ENCODE assay signal across 18 cellular contexts in the genomic region with DNA sequence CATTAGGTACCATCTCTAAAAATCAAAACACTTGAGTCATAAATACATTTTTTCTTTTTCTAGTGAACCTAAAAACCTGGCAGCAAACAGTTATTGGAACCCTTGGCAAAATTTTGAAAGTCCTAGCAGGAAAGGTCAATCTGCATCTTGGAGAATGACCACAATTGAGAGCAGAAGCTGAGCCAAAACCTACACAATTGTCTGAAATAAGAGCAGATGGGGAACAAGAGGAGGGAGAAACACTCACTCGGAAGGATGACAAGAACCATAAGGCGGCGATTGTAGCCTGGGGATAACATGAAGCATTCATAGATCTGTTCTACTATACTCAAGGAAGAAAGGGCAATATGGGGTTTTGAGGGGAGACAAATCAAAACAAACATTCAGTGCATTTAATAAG.
DNase-seq lines count a peak whose midpoint lies in the region; ATAC-seq, FAIRE-seq and TF ChIP-seq lines count a peak whose summit lies in the region.
"Had no signal": no experiment of that assay in that cellular context is flagged by ENCODE, and none has a peak within 500 bp of the region (broad histone marks: within the 10 kb centered on the region; RNA-seq: fewer than 3 reads in every experiment).

No MANE protein-coding gene starts in this region.

- H3K27me3 ChIP-seq in IMR-90 (ENCODE audit: control insufficient read depth, insufficient read depth, low read length): no peaks in the 10 kb centered on the region
- H3K27me3 ChIP-seq in adipocyte (replicated peaks; ENCODE audit: control insufficient read depth, insufficient read depth, low read length): no peaks in the 10 kb centered on the region
- H3K27me3 ChIP-seq in endothelial cell of umbilical vein (ENCODE audit: control insufficient read depth in 2 of 2, insufficient read depth in 2 of 2, low read length in 2 of 2): no peaks in the 10 kb centered on the region
- H3K27me3 ChIP-seq in brain microvascular endothelial cell (replicated peaks): no peaks in the 10 kb centered on the region
- H3K27me3 ChIP-seq in mesenchymal stem cell (ENCODE audit: control insufficient read depth in 1 of 2, insufficient read depth in 1 of 2, low read length in 2 of 2): no peaks in the 10 kb centered on the region
- H3K27me3 ChIP-seq: SJCRH30 had no signal

- no peak for TF ChIP-seq RAD21 in IMR-90 (IDR thresholded peaks at IDR 0.05; ENCODE audit: low read length)

- no peak overlapping the region for H4K91ac ChIP-seq in IMR-90 (ENCODE audit: insufficient read depth, low read depth, low read length)
- no peak overlapping the region for H4K91ac ChIP-seq in mesenchymal stem cell (ENCODE audit: low read length)

- WGBS in IMR-90 (ENCODE audit: extremely low coverage in 2 of 2, insufficient read length in 1 of 2), 2 experiments: no CpG with 5 or more reads among the region's 3 CpGs
- 96% methylated on average over 3 of the region's 3 CpGs for WGBS in mesenchymal stem cell

- no peak overlapping the region for H2AK9ac ChIP-seq in IMR-90 (replicated peaks; ENCODE audit: low read depth, low read length, poor library complexity)

- no peak overlapping the region for H3K4me2 ChIP-seq in IMR-90 (ENCODE audit: low read depth, low read length)
- no peak overlapping the region for H3K4me2 ChIP-seq in endothelial cell of umbilical vein (ENCODE audit: insufficient read depth, low read length)
- no peak overlapping the region for H3K4me2 ChIP-seq in mesenchymal stem cell (ENCODE audit: low read length, poor library complexity, severe bottlenecking)
- H3K4me2 ChIP-seq: PC-9 had no signal

- H3K23ac ChIP-seq in IMR-90 (ENCODE audit: low read depth, low read length): no peak overlapping the region
- H3K23ac ChIP-seq in mesenchymal stem cell (ENCODE audit: low read length in 2 of 2): no peak overlapping the region

- H2AK5ac ChIP-seq in IMR-90 (ENCODE audit: low read depth, low read length) (no peak overlapping the region), mesenchymal stem cell (ENCODE audit: low read length, severe bottlenecking) (no peak overlapping the region)

- CTCF ChIA-PET in IMR-90 (lab: Yijun Ruan, JAX): interaction anchor here (0.5 to 1.6 kb wide), 4 partner anchors 10 to 136 kb away, joined by 3 to 9 read pairs (median 6); no protein-coding TSS in a partner anchor
- CTCF ChIA-PET in endothelial cell of umbilical vein (lab: Charles Lee): no interaction called here

- no peak overlapping the region for H3K56ac ChIP-seq in IMR-90 (ENCODE audit: extremely low read depth, insufficient read depth, low read length)

- H3K9me1 ChIP-seq in IMR-90 (ENCODE audit: insufficient read depth, low read length) (no peaks in the 10 kb centered on the region), endothelial cell of umbilical vein (replicated peaks; ENCODE audit: control insufficient read depth, extremely low read depth, insufficient read depth, low read length) (no peaks in the 10 kb centered on the region)

- H3K4me3 ChIP-seq in IMR-90 (ENCODE audit: insufficient read depth, low read depth, low read length) (no peak overlapping the region), adipocyte (ENCODE audit: low read length) (no peak overlapping the region), endothelial cell of umbilical vein (replicated peaks in 1 of 3; ENCODE audit: insufficient read depth in 1 of 3, low read depth in 1 of 3, low read length in 3 of 3) (no peak overlapping the region), brain microvascular endothelial cell (ENCODE audit: low read depth, low read length) (no peak overlapping the region), mesenchymal stem cell (ENCODE audit: insufficient read depth in 1 of 2, low read depth in 1 of 2, low read length in 2 of 2) (no peak overlapping the region)
- H3K4me3 ChIP-seq: PC-9, SJCRH30 had no signal

- H4K5ac ChIP-seq in IMR-90 (ENCODE audit: low read depth, low read length): no peak overlapping the region

- intact Hi-C loops in IMR-90 (cut with micrococcal nuclease) (loop anchor here (5.0 kb wide), 1 partner anchor 41 kb away; no protein-coding TSS in a partner anchor), endothelial cell of umbilical vein (cut with micrococcal nuclease) (no loop called here)

- H2BK15ac ChIP-seq in IMR-90 (ENCODE audit: low read depth, low read length) (no peak overlapping the region), mesenchymal stem cell (ENCODE audit: low read depth, poor library complexity, severe bottlenecking) (no peak overlapping the region)

- POLR2A ChIA-PET in IMR-90 (lab: Charles Lee; ENCODE audit: unreplicated experiment): no interaction called here
- POLR2A ChIA-PET in endothelial cell of umbilical vein (lab: Charles Lee): no interaction called here

- H3K18ac ChIP-seq in IMR-90 (ENCODE audit: low read depth, low read length): no peak overlapping the region
- no peak overlapping the region for H3K18ac ChIP-seq in mesenchymal stem cell (ENCODE audit: low read depth in 1 of 2, low read length in 2 of 2)

- H3K36me3 ChIP-seq in IMR-90 (ENCODE audit: control insufficient read depth, insufficient read depth, low read length): no peaks in the 10 kb centered on the region
- H3K36me3 ChIP-seq in adipocyte (ENCODE audit: control insufficient read depth, insufficient read depth, low read length, severe bottlenecking): no peaks in the 10 kb centered on the region
- H3K36me3 ChIP-seq in endothelial cell of umbilical vein (ENCODE audit: control insufficient read depth in 2 of 2, extremely low read depth in 1 of 2, insufficient read depth in 2 of 2, low read length in 2 of 2): no peaks in the 10 kb centered on the region
- no peaks in the 10 kb centered on the region for H3K36me3 ChIP-seq in brain microvascular endothelial cell (replicated peaks)
- H3K36me3 ChIP-seq in mesenchymal stem cell (ENCODE audit: control insufficient read depth in 1 of 2, insufficient read depth in 2 of 2, low read depth in 1 of 2, low read length in 2 of 2): no peaks in the 10 kb centered on the region
- H3K36me3 ChIP-seq: SJCRH30 had no signal

- DNase-seq in IMR-90 (peak; percentile 12), adipocyte (ENCODE audit: low read depth) (peak; percentile 63), endothelial cell of umbilical vein (ENCODE audit: low read depth, low spot score) (peak; percentile 40), left kidney (ENCODE audit: low read depth, low spot score) (peak; percentile 37), brain microvascular endothelial cell (no peak), mesenchymal stem cell (no peak)
- DNase-seq: DND-41, H7, Karpas-422, NCI-H1417 treated with DMSO at 0.1 percent for 48 hours, NCI-H187 treated with DMSO at 0.1 percent for 48 hours, NCI-H510A treated with DMSO at 0.1 percent for 48 hours, PC-9, SJCRH30 had no signal

- ATAC-seq in IMR-90 (ENCODE audit: low read depth) (no peak), GM18520 (IDR thresholded peaks at IDR 0.05; ENCODE audit: unreplicated experiment) (no peak)

- no TSS peak for BruUV-seq in IMR-90 (replicated peaks; lab: Mats Ljungman, UMichigan)
- BruUV-seq in endothelial cell of umbilical vein (replicated peaks; lab: Mats Ljungman, UMichigan): no TSS peak

- in situ Hi-C loops in IMR-90 (cut with MboI; ENCODE audit: low sequenced_read_pairs): no loop called here
- in situ Hi-C loops in brain microvascular endothelial cell (cut with HindIII; ENCODE audit: low pct_ligation_motif_present, low sequenced_read_pairs): no loop called here

- no peak for FAIRE-seq in endothelial cell of umbilical vein (lab: Jason Lieb, UNC)
- FAIRE-seq: D721Med, G401.6 had no signal

- no peaks in the 10 kb centered on the region for H3K9me3 ChIP-seq in IMR-90 (ENCODE audit: control insufficient read depth, insufficient read depth, low read length)
- no peaks in the 10 kb centered on the region for H3K9me3 ChIP-seq in adipocyte (ENCODE audit: control insufficient read depth, low read length)
- H3K9me3 ChIP-seq in endothelial cell of umbilical vein (replicated peaks; ENCODE audit: control insufficient read depth, insufficient read depth, low read length): no peaks in the 10 kb centered on the region
- no peaks in the 10 kb centered on the region for H3K9me3 ChIP-seq in mesenchymal stem cell (ENCODE audit: control insufficient read depth, low read length)
- H3K9me3 ChIP-seq: SJCRH30 had no signal

- H3K4ac ChIP-seq in IMR-90 (ENCODE audit: low read depth, low read length) (no peak overlapping the region), mesenchymal stem cell (ENCODE audit: low read depth in 1 of 2, low read length in 2 of 2) (no peak overlapping the region)

- H2BK12ac ChIP-seq in mesenchymal stem cell (ENCODE audit: low read length in 2 of 2): no peak overlapping the region

- TF ChIP-seq CTCF in IMR-90 (conservative IDR thresholded peaks at IDR 0.05; ENCODE audit: low read depth, low read length) (no peak), endothelial cell of umbilical vein (IDR thresholded peaks at IDR 0.05; ENCODE audit: extremely low read depth in 1 of 2, insufficient read depth in 1 of 2, low read depth in 1 of 2, low read length in 2 of 2) (no peak), brain microvascular endothelial cell (IDR thresholded peaks at IDR 0.05; ENCODE audit: low read depth, low read length, missing control alignments) (no peak)

- H3K9ac ChIP-seq in IMR-90 (ENCODE audit: low read depth, low read length): no peak overlapping the region
- no peak overlapping the region for H3K9ac ChIP-seq in adipocyte (ENCODE audit: low read length)
- no peak overlapping the region for H3K9ac ChIP-seq in endothelial cell of umbilical vein (replicated peaks; ENCODE audit: extremely low read depth, insufficient read depth, low read length)
- no peak overlapping the region for H3K9ac ChIP-seq in mesenchymal stem cell (ENCODE audit: low read length)

- TF ChIP-seq POLR2A in IMR-90 (IDR thresholded peaks at IDR 0.05; ENCODE audit: low read depth, low read length) (no peak), endothelial cell of umbilical vein (IDR thresholded peaks at IDR 0.05; ENCODE audit: low read depth, low read length) (no peak)

- H3K27ac ChIP-seq in IMR-90 (ENCODE audit: insufficient read depth, low read length): no peak overlapping the region
- no peak overlapping the region for H3K27ac ChIP-seq in endothelial cell of umbilical vein (ENCODE audit: insufficient read depth, low read depth, low read length)
- H3K27ac ChIP-seq in brain microvascular endothelial cell: no peak overlapping the region
- H3K27ac ChIP-seq in mesenchymal stem cell (ENCODE audit: low read length, poor library complexity, severe bottlenecking): no peak overlapping the region
- H3K27ac ChIP-seq: HL-60, PC-9, SJCRH30 had no signal

- no peak overlapping the region for H2AFZ ChIP-seq in IMR-90 (replicated peaks; ENCODE audit: low read length, poor library complexity)
- no peak overlapping the region for H2AFZ ChIP-seq in endothelial cell of umbilical vein (ENCODE audit: low read depth, low read length)
- no peak overlapping the region for H2AFZ ChIP-seq in mesenchymal stem cell (ENCODE audit: low read depth, low read length)
- H2AFZ ChIP-seq: PC-9 had no signal

- H2BK20ac ChIP-seq in IMR-90 (ENCODE audit: low read depth, low read length): no peak overlapping the region

- H4K8ac ChIP-seq in IMR-90 (ENCODE audit: low read depth in 2 of 2, low read length in 2 of 2) (no peak overlapping the region), mesenchymal stem cell (ENCODE audit: low read length) (no peak overlapping the region)

- no peaks in the 10 kb centered on the region for H3K79me1 ChIP-seq in IMR-90 (ENCODE audit: low read depth in 1 of 2, low read length in 2 of 2)
- H3K79me1 ChIP-seq in mesenchymal stem cell (replicated peaks; ENCODE audit: low read length, poor library complexity, severe bottlenecking): no peaks in the 10 kb centered on the region

- H3K14ac ChIP-seq in IMR-90 (replicated peaks; ENCODE audit: low read depth, low read length) (no peak overlapping the region), mesenchymal stem cell (ENCODE audit: low read length in 2 of 2) (no peak overlapping the region)

- no peak overlapping the region for H2BK120ac ChIP-seq in IMR-90 (ENCODE audit: low read depth, low read length)
- no peak overlapping the region for H2BK120ac ChIP-seq in mesenchymal stem cell (ENCODE audit: low read depth, low read length)

- H2BK5ac ChIP-seq in IMR-90 (ENCODE audit: low read depth, low read length, poor library complexity, severe bottlenecking) (no peak overlapping the region), mesenchymal stem cell (ENCODE audit: low read depth, low read length, poor library complexity, severe bottlenecking) (no peak overlapping the region)

- no peaks in the 10 kb centered on the region for H3K79me2 ChIP-seq in endothelial cell of umbilical vein (ENCODE audit: control insufficient read depth, insufficient read depth, low read length)

- no peaks in the 10 kb centered on the region for H3K4me1 ChIP-seq in IMR-90 (ENCODE audit: control insufficient read depth, insufficient read depth, low read length)
- no peaks in the 10 kb centered on the region for H3K4me1 ChIP-seq in adipocyte (ENCODE audit: control insufficient read depth, insufficient read depth, low read length)
- H3K4me1 ChIP-seq in endothelial cell of umbilical vein (ENCODE audit: control insufficient read depth, extremely low read depth, insufficient read depth, low read length): no peaks in the 10 kb centered on the region
- H3K4me1 ChIP-seq in mesenchymal stem cell (ENCODE audit: control insufficient read depth, insufficient read depth, low read depth, low read length): no peaks in the 10 kb centered on the region
- H3K4me1 ChIP-seq: SJCRH30 had no signal

- dilution Hi-C loops in IMR-90 (cut with HindIII; ENCODE audit: low sequenced_read_pairs, unreplicated experiment) (no loop called here), endothelial cell of umbilical vein (cut with MboI; ENCODE audit: extremely low pct_ligation_motif_present, low sequenced_read_pairs) (no loop called here)

- H4K20me1 ChIP-seq in IMR-90 (ENCODE audit: insufficient read depth, low read length) (no peaks in the 10 kb centered on the region), endothelial cell of umbilical vein (replicated peaks; ENCODE audit: control insufficient read depth, extremely low read depth, insufficient read depth, low read length) (no peaks in the 10 kb centered on the region)

Comparison
In these comparisons a context has a peak if more than half of its experiments do, and no peak if none do; other contexts are left out.
1. DNase-seq: peak in IMR-90 (single experiment), adipocyte (single experiment), endothelial cell of umbilical vein (single experiment) and left kidney (single experiment); none in brain microvascular endothelial cell (single experiment) and mesenchymal stem cell (single experiment).